In genomic region chr7:137774793-137775201, GRCh38 we compare ENCODE assay signal across 16 cellular contexts.
DNase-seq lines count a peak whose midpoint lies in the region; ATAC-seq, FAIRE-seq and TF ChIP-seq lines count a peak whose summit lies in the region.
"Had no signal": no experiment of that assay in that cellular context is flagged by ENCODE, and none has a peak within 500 bp of the region (broad histone marks: within the 10 kb centered on the region; RNA-seq: fewer than 3 reads in every experiment).

No MANE protein-coding gene starts in this region.

- H3K4me3 ChIP-seq in bronchial epithelial cell (ENCODE audit: low read depth, low read length): no peak overlapping the region
- no peak overlapping the region for H3K4me3 ChIP-seq in sigmoid colon
- H3K4me3 ChIP-seq in adrenal gland: no peak overlapping the region

- H3K4me1 ChIP-seq in sigmoid colon (no peaks in the 10 kb centered on the region), adrenal gland (replicated peaks in 1 of 2) (no peaks in the 10 kb centered on the region)

- H3K9me3 Mint-ChIP-seq in activated T-cell treated with anti-CD3 and anti-CD28 coated beads, Interleukin-2, amount 50 U/mL, for 4 hours: no peaks in the 10 kb centered on the region
- no peaks in the 10 kb centered on the region for H3K9me3 Mint-ChIP-seq in osteocyte (ENCODE audit: unreplicated experiment)
- H3K9me3 Mint-ChIP-seq: activated naive CD4-positive, alpha-beta T cell treated with anti-CD3 and anti-CD28 coated beads, Interleukin-2, amount 10 ng/mL, durations not matched to agents 7 days and 5 days; nephron progenitor cell; stimulated activated effector memory CD8-positive, alpha-beta T cell treated with anti-CD3 and anti-CD28 coated beads, Interleukin-12 subunit alpha, Interleukin-12 subunit beta, amount 100 ng/mL, for 72 hours had no signal

- H3K9me3 ChIP-seq in sigmoid colon (no peaks in the 10 kb centered on the region), adrenal gland (replicated peaks in 1 of 3) (no peaks in the 10 kb centered on the region)

- FAIRE-seq in bronchial epithelial cell (lab: Jason Lieb, UNC): no peak
- FAIRE-seq: islet of Langerhans had no signal

- no peaks in the 10 kb centered on the region for H3K27me3 ChIP-seq in bronchial epithelial cell (ENCODE audit: control insufficient read depth, insufficient read depth, low read length)
- no peaks in the 10 kb centered on the region for H3K27me3 ChIP-seq in sigmoid colon
- no peaks in the 10 kb centered on the region for H3K27me3 ChIP-seq in adrenal gland

- no peaks in the 10 kb centered on the region for H3K4me1 Mint-ChIP-seq in activated T-cell treated with anti-CD3 and anti-CD28 coated beads, Interleukin-2, amount 50 U/mL, for 4 hours (ENCODE audit: low read depth)
- peaks cover 34% of the 10 kb centered on the region for H3K4me1 Mint-ChIP-seq in osteocyte (ENCODE audit: unreplicated experiment)
- H3K4me1 Mint-ChIP-seq: activated B cell treated with CpG ODN at 0.5 μM for 24 hours; activated naive CD4-positive, alpha-beta T cell treated with anti-CD3 and anti-CD28 coated beads, Interleukin-2, amount 10 ng/mL, durations not matched to agents 7 days and 5 days; nephron progenitor cell; stimulated activated effector memory CD8-positive, alpha-beta T cell treated with anti-CD3 and anti-CD28 coated beads, Interleukin-12 subunit alpha, Interleukin-12 subunit beta, amount 100 ng/mL, for 72 hours had no signal

- no peak for ATAC-seq in activated T-cell treated with anti-CD3 and anti-CD28 coated beads, Interleukin-2, amount 50 U/mL, for 4 hours
- ATAC-seq: stimulated activated effector memory CD8-positive, alpha-beta T cell treated with anti-CD3 and anti-CD28 coated beads, Interleukin-12 subunit alpha, Interleukin-12 subunit beta, amount 100 ng/mL, for 72 hours had no signal

- peaks cover 8% of the 10 kb centered on the region for H3K27me3 Mint-ChIP-seq in activated T-cell treated with anti-CD3 and anti-CD28 coated beads, Interleukin-2, amount 50 U/mL, for 4 hours (ENCODE audit: low read depth)
- no peaks in the 10 kb centered on the region for H3K27me3 Mint-ChIP-seq in osteocyte (ENCODE audit: unreplicated experiment)
- H3K27me3 Mint-ChIP-seq: activated naive CD4-positive, alpha-beta T cell treated with anti-CD3 and anti-CD28 coated beads, Interleukin-2, amount 10 ng/mL, durations not matched to agents 7 days and 5 days had no signal

- 54 to 69% methylated on average over 4 of the region's 4 CpGs for WGBS in sigmoid colon, 2 donors
- WGBS in adrenal gland, 4 donors: 71 to 77% (median 73%) methylated on average over 4 of the region's 4 CpGs

- no peak for TF ChIP-seq EP300 in sigmoid colon (IDR thresholded peaks at IDR 0.05)

- intact Hi-C loops in sigmoid colon (cut with DNase I): no loop called here
- intact Hi-C loops in adrenal gland (cut with DNase I): no loop called here

- TF ChIP-seq CTCF in bronchial epithelial cell (IDR thresholded peaks at IDR 0.05; ENCODE audit: insufficient read depth, low read length, severe bottlenecking) (no peak), osteocyte (IDR thresholded peaks at IDR 0.05) (no peak), sigmoid colon (IDR thresholded peaks at IDR 0.05) (no peak), adrenal gland (IDR thresholded peaks at IDR 0.05) (no peak)

- peak overlapping the region; percentile 50 for H3K27ac Mint-ChIP-seq in osteocyte (ENCODE audit: unreplicated experiment)
- H3K27ac Mint-ChIP-seq: activated B cell treated with CpG ODN at 0.5 μM for 24 hours; activated naive CD4-positive, alpha-beta T cell treated with anti-CD3 and anti-CD28 coated beads, Interleukin-2, amount 10 ng/mL, durations not matched to agents 7 days and 5 days; nephron progenitor cell; stimulated activated effector memory CD8-positive, alpha-beta T cell treated with anti-CD3 and anti-CD28 coated beads, Interleukin-12 subunit alpha, Interleukin-12 subunit beta, amount 100 ng/mL, for 72 hours had no signal

- TF ChIP-seq POLR2A in sigmoid colon (IDR thresholded peaks at IDR 0.05): no peak
- no peak for TF ChIP-seq POLR2A in adrenal gland (IDR thresholded peaks at IDR 0.05)

- peak overlapping the region; percentile 47 for H3K4me3 Mint-ChIP-seq in activated T-cell treated with anti-CD3 and anti-CD28 coated beads, Interleukin-2, amount 50 U/mL, for 4 hours
- no peak overlapping the region for H3K4me3 Mint-ChIP-seq in osteocyte (ENCODE audit: unreplicated experiment)
- H3K4me3 Mint-ChIP-seq: activated B cell treated with CpG ODN at 0.5 μM for 24 hours; activated naive CD4-positive, alpha-beta T cell treated with anti-CD3 and anti-CD28 coated beads, Interleukin-2, amount 10 ng/mL, durations not matched to agents 7 days and 5 days; nephron progenitor cell; stimulated activated effector memory CD8-positive, alpha-beta T cell treated with anti-CD3 and anti-CD28 coated beads, Interleukin-12 subunit alpha, Interleukin-12 subunit beta, amount 100 ng/mL, for 72 hours had no signal

- no peaks in the 10 kb centered on the region for H3K36me3 Mint-ChIP-seq in activated T-cell treated with anti-CD3 and anti-CD28 coated beads, Interleukin-2, amount 50 U/mL, for 4 hours (ENCODE audit: insufficient read depth)
- H3K36me3 Mint-ChIP-seq in osteocyte (ENCODE audit: unreplicated experiment): no peaks in the 10 kb centered on the region
- H3K36me3 Mint-ChIP-seq: activated naive CD4-positive, alpha-beta T cell treated with anti-CD3 and anti-CD28 coated beads, Interleukin-2, amount 10 ng/mL, durations not matched to agents 7 days and 5 days had no signal

- H3K27ac ChIP-seq in sigmoid colon (no peak overlapping the region), adrenal gland (no peak overlapping the region)

- H3K36me3 ChIP-seq in bronchial epithelial cell (ENCODE audit: control insufficient read depth, insufficient read depth, low read length): no peaks in the 10 kb centered on the region
- no peaks in the 10 kb centered on the region for H3K36me3 ChIP-seq in sigmoid colon
- no peaks in the 10 kb centered on the region for H3K36me3 ChIP-seq in adrenal gland (replicated peaks in 1 of 2)

- no peak for DNase-seq in activated T-cell treated with anti-CD3 and anti-CD28 coated beads, Interleukin-2, amount 50 U/mL, for 4 hours
- no peak for DNase-seq in activated T-cell treated with anti-CD3 and anti-CD28 coated beads, Interleukin-2, amount 50 U/mL, for 1 hour
- DNase-seq in HT1080 (ENCODE audit: low read depth) (peak; percentile 86), bronchial epithelial cell (ENCODE audit: low read depth) (peak; percentile 82), osteocyte (ENCODE audit: extremely low spot score, unreplicated experiment) (no peak), sigmoid colon (no peak), adrenal gland (no peak), iPS-NIHi7 (ENCODE audit: extremely low spot score) (no peak)
- DNase-seq: activated B cell treated with CpG ODN at 0.5 μM for 24 hours; activated naive CD4-positive, alpha-beta T cell treated with anti-CD3 and anti-CD28 coated beads, Interleukin-2, amount 10 ng/mL, durations not matched to agents 7 days and 5 days; DND-41; NCI-H345; nephron progenitor cell; Right ventricle myocardium superior had no signal

Comparison
In these comparisons a context has a peak if more than half of its experiments do, and no peak if none do; other contexts are left out.
1. DNase-seq: peak in HT1080 (single experiment) and bronchial epithelial cell (single experiment); none in activated T-cell treated with anti-CD3 and anti-CD28 coated beads, Interleukin-2, amount 50 U/mL, for 4 hours (single experiment), activated T-cell treated with anti-CD3 and anti-CD28 coated beads, Interleukin-2, amount 50 U/mL, for 1 hour (single experiment), osteocyte (single experiment), sigmoid colon (single experiment), adrenal gland (0 of 7) and iPS-NIHi7 (single experiment).